ENCODE assay signal across 8 cellular contexts in genomic region chr11:126061707-126062678, GRCh38. TPM values are rescaled to one million over a fixed set of nuclear protein-coding genes. Genes with fewer than 3 reads are reported as not detected.
A peak's percentile ranks its signal among the peaks of the same experiment; 100 is the strongest.
DNase-seq lines count a peak whose midpoint lies in the region; ATAC-seq lines count a peak whose summit lies in the region.

No MANE protein-coding gene starts in this region.

- H3K9me3 Mint-ChIP-seq in central memory CD8-positive, alpha-beta T cell = no peaks in the 10 kb centered on the region

- H3K36me3 ChIP-seq in SJSA1 = no peaks in the 10 kb centered on the region

- peaks cover 40% of the 10 kb centered on the region for H3K27me3 Mint-ChIP-seq in central memory CD8-positive, alpha-beta T cell

- H3K4me1 ChIP-seq in SJSA1 (replicated peaks) = no peaks in the 10 kb centered on the region

- peak overlapping the region; percentile 85 for H3K27ac Mint-ChIP-seq in central memory CD8-positive, alpha-beta T cell (ENCODE audit: low read depth)

- peak overlapping the region; percentile 84 for H3K4me3 Mint-ChIP-seq in central memory CD8-positive, alpha-beta T cell

- no peak overlapping the region for H3K27ac ChIP-seq in SJSA1

- no peak for ATAC-seq in central memory CD8-positive, alpha-beta T cell (replicated peaks; ENCODE audit: extremely low read depth, poor library complexity, severe bottlenecking)
- no peak for ATAC-seq in left colon

- H3K4me3 ChIP-seq in SJSA1 = peak overlapping the region; percentile 46

- peak in 2 of 3 experiments; percentile 19 to 20 for DNase-seq in activated CD8-positive, alpha-beta memory T cell treated with anti-CD3 and anti-CD28 coated beads for 48 hours (ENCODE audit: low read depth in 2 of 3, low spot score in 2 of 3)
- DNase-seq in activated CD8-positive, alpha-beta memory T cell treated with anti-CD3 and anti-CD28 coated beads for 24 hours = no peak
- DNase-seq in HuH-7 (ENCODE audit: low spot score) (peak; percentile 74), SJSA1 (ENCODE audit: low read depth in 1 of 2, low spot score in 2 of 2) (peak in 1 of 2 experiments; percentile 1), left colon (peak; percentile 28 to 32), middle frontal gyrus (ENCODE audit: extremely low spot score, low spot score) (no peak)
- DNase-seq in central memory CD8-positive, alpha-beta T cell (ENCODE audit: low spot score in 2 of 2) = peak in 1 of 2 donors; percentile 25
- DNase-seq in stimulated activated CD4-positive, alpha-beta T cell treated with anti-CD3 and anti-CD28 coated beads, Interleukin-1b, Interleukin-23, amount 100 ng/mL, for 48 hours = peak; percentile 23

- peaks cover 9% of the 10 kb centered on the region for H3K27me3 ChIP-seq in SJSA1 (replicated peaks)

- intact Hi-C loops in left colon (cut with DNase I, micrococcal nuclease) = no loop called here

- no peaks in the 10 kb centered on the region for H3K9me3 ChIP-seq in SJSA1 (replicated peaks)

- peaks cover 5% of the 10 kb centered on the region for H3K4me1 Mint-ChIP-seq in central memory CD8-positive, alpha-beta T cell

- H3K36me3 Mint-ChIP-seq in central memory CD8-positive, alpha-beta T cell (ENCODE audit: insufficient read depth) = peaks cover 8% of the 10 kb centered on the region

RNA-seq across cellular contexts. Expression of gene CDON, which starts 0.7 kb away (rescaled TPM):
- 1.3 and 2.8 TPM in 2 replicates for total RNA-seq in SJSA1 (2014; rRNA removed; shearing (Covaris generic))
- total RNA-seq in left colon = 1 to 10 TPM; 2.9 to 10.0 TPM

Comparison
In these comparisons a context has a peak if more than half of its experiments do, and no peak if none do; other contexts are left out.
1. DNase-seq: peak in activated CD8-positive, alpha-beta memory T cell treated with anti-CD3 and anti-CD28 coated beads for 48 hours (2 of 3), HuH-7 (single experiment), left colon (2 of 2) and stimulated activated CD4-positive, alpha-beta T cell treated with anti-CD3 and anti-CD28 coated beads, Interleukin-1b, Interleukin-23, amount 100 ng/mL, for 48 hours (single experiment); none in activated CD8-positive, alpha-beta memory T cell treated with anti-CD3 and anti-CD28 coated beads for 24 hours (single experiment) and middle frontal gyrus (single experiment).